Comparison of ENCODE assay signal across 24 cellular contexts in genomic region chr2:159298967-159299366, GRCh38. TPM values are rescaled to one million over a fixed set of nuclear protein-coding genes. Genes with fewer than 3 reads are reported as not detected.
A peak's percentile ranks its signal among the peaks of the same experiment; 100 is the strongest.
DNase-seq lines count a peak whose midpoint lies in the region; ATAC-seq, FAIRE-seq and TF ChIP-seq lines count a peak whose summit lies in the region.
"Had no signal": no experiment of that assay in that cellular context is flagged by ENCODE, and none has a peak within 500 bp of the region (broad histone marks: within the 10 kb centered on the region; RNA-seq: fewer than 3 reads in every experiment).

No MANE protein-coding gene starts in this region.

- H3K4me3 Mint-ChIP-seq in activated T-cell treated with anti-CD3 and anti-CD28 coated beads, Interleukin-2, amount 50 U/mL, for 72 hours, result no peak overlapping the region
- no peak overlapping the region for H3K4me3 Mint-ChIP-seq in activated T-cell treated with anti-CD3 and anti-CD28 coated beads, Interleukin-2, amount 50 U/mL, for 4 hours
- H3K4me3 Mint-ChIP-seq: CD14-positive monocyte; CD4-positive, alpha-beta T cell; CD8-positive, alpha-beta memory T cell; GM23338; H9 had no signal

- H3K4me1 ChIP-seq in adipocyte (ENCODE audit: control insufficient read depth, insufficient read depth, low read length), result no peaks in the 10 kb centered on the region
- H3K4me1 ChIP-seq: BE2C; BLaER1 treated with 17β-estradiol and CSF1 and Interleukin-3, amounts not matched to agents 10 nM and 100 nM had no signal

- H3K27me3 Mint-ChIP-seq in activated T-cell treated with anti-CD3 and anti-CD28 coated beads, Interleukin-2, amount 50 U/mL, for 72 hours (ENCODE audit: low read depth), result no peaks in the 10 kb centered on the region
- H3K27me3 Mint-ChIP-seq in activated T-cell treated with anti-CD3 and anti-CD28 coated beads, Interleukin-2, amount 50 U/mL, for 4 hours (ENCODE audit: low read depth), result peaks cover 3% of the 10 kb centered on the region

- peaks cover 0 to under 1% of the 10 kb centered on the region in 2 donors for H3K36me3 Mint-ChIP-seq in activated T-cell treated with anti-CD3 and anti-CD28 coated beads, Interleukin-2, amount 50 U/mL, for 72 hours (ENCODE audit: insufficient read depth in 2 of 2)
- H3K36me3 Mint-ChIP-seq in activated T-cell treated with anti-CD3 and anti-CD28 coated beads, Interleukin-2, amount 50 U/mL, for 4 hours (ENCODE audit: insufficient read depth), result no peaks in the 10 kb centered on the region
- H3K36me3 Mint-ChIP-seq: CD14-positive monocyte had no signal

- H3K4me1 Mint-ChIP-seq in activated T-cell treated with anti-CD3 and anti-CD28 coated beads, Interleukin-2, amount 50 U/mL, for 72 hours (ENCODE audit: low read depth), result no peaks in the 10 kb centered on the region
- no peaks in the 10 kb centered on the region for H3K4me1 Mint-ChIP-seq in activated T-cell treated with anti-CD3 and anti-CD28 coated beads, Interleukin-2, amount 50 U/mL, for 4 hours (ENCODE audit: low read depth)
- H3K4me1 Mint-ChIP-seq: CD14-positive monocyte; CD8-positive, alpha-beta memory T cell had no signal

- no peak for FAIRE-seq in HTR-8/SVneo (lab: Jason Lieb, UNC)
- FAIRE-seq: A204.1, D721Med, GM12891, GM18507 had no signal

- H3K9ac ChIP-seq in adipocyte (ENCODE audit: low read length), result no peak overlapping the region
- H3K9ac ChIP-seq: BLaER1 treated with 17β-estradiol and CSF1 and Interleukin-3, amounts not matched to agents 10 nM and 100 nM had no signal

- H3K9me3 Mint-ChIP-seq in activated T-cell treated with anti-CD3 and anti-CD28 coated beads, Interleukin-2, amount 50 U/mL, for 72 hours, result peaks cover 0 to under 1% of the 10 kb centered on the region in 2 donors
- H3K9me3 Mint-ChIP-seq in activated T-cell treated with anti-CD3 and anti-CD28 coated beads, Interleukin-2, amount 50 U/mL, for 4 hours, result peaks cover 1% of the 10 kb centered on the region
- H3K9me3 Mint-ChIP-seq: GM23338 had no signal

- no peaks in the 10 kb centered on the region for H3K36me3 ChIP-seq in adipocyte (ENCODE audit: control insufficient read depth, insufficient read depth, low read length, severe bottlenecking)
- H3K36me3 ChIP-seq: BE2C; BLaER1 treated with 17β-estradiol and CSF1 and Interleukin-3, amounts not matched to agents 10 nM and 100 nM had no signal

- TF ChIP-seq CTCF in fibroblast of mammary gland (conservative IDR thresholded peaks at IDR 0.05; ENCODE audit: control insufficient read depth, insufficient read depth, low read depth, low read length), result no peak

- H3K9me3 ChIP-seq in adipocyte (ENCODE audit: control insufficient read depth, low read length), result no peaks in the 10 kb centered on the region
- H3K9me3 ChIP-seq: BE2C had no signal

- peak overlapping the region; percentile 22 for H3K27ac Mint-ChIP-seq in activated T-cell treated with anti-CD3 and anti-CD28 coated beads, Interleukin-2, amount 50 U/mL, for 72 hours
- H3K27ac Mint-ChIP-seq: CD14-positive monocyte; CD4-positive, alpha-beta T cell; CD8-positive, alpha-beta memory T cell had no signal

- no peak for ATAC-seq in activated T-cell treated with anti-CD3 and anti-CD28 coated beads, Interleukin-2, amount 50 U/mL, for 72 hours (replicated peaks in 1 of 2)
- no peak for ATAC-seq in activated T-cell treated with anti-CD3 and anti-CD28 coated beads, Interleukin-2, amount 50 U/mL, for 4 hours
- no peak for ATAC-seq in HG02970 (IDR thresholded peaks at IDR 0.05; ENCODE audit: low FRiP score, unreplicated experiment)
- ATAC-seq: GM23338, HCT116 had no signal

- DNase-seq in activated T-cell treated with anti-CD3 and anti-CD28 coated beads, Interleukin-2, amount 50 U/mL, for 72 hours, result no peak
- DNase-seq in activated T-cell treated with anti-CD3 and anti-CD28 coated beads, Interleukin-2, amount 50 U/mL, for 4 hours, result no peak
- DNase-seq in adipocyte (ENCODE audit: low read depth) (peak; percentile 66), fibroblast of mammary gland (ENCODE audit: low read depth) (peak; percentile 18), iris pigment epithelial cell (ENCODE audit: low read depth) (peak; percentile 11), HTR-8/SVneo (ENCODE audit: insufficient read length, low spot score) (no peak), kidney tubule cell (ENCODE audit: low spot score) (no peak)
- DNase-seq: AML-193; BE2C; CD4-positive, alpha-beta T cell; CD8-positive, alpha-beta memory T cell; DMS 273 treated with DMSO at 0.1 percent for 48 hours; DMS79 treated with DMSO at 0.1 percent for 48 hours; GF-D8; H9 had no signal

- H3K4me3 ChIP-seq in adipocyte (ENCODE audit: low read length), result no peak overlapping the region
- no peak overlapping the region for H3K4me3 ChIP-seq in fibroblast of mammary gland (ENCODE audit: control insufficient read depth, low read depth, low read length)
- H3K4me3 ChIP-seq: BLaER1 treated with 17β-estradiol and CSF1 and Interleukin-3, amounts not matched to agents 10 nM and 100 nM; GM23338 had no signal

- H3K27me3 ChIP-seq in adipocyte (replicated peaks; ENCODE audit: control insufficient read depth, insufficient read depth, low read length), result no peaks in the 10 kb centered on the region
- H3K27me3 ChIP-seq: BE2C; BLaER1 treated with 17β-estradiol and CSF1 and Interleukin-3, amounts not matched to agents 10 nM and 100 nM had no signal

RNA-seq across cellular contexts. Expression of gene WDSUB1, which starts 12.5 kb away (rescaled TPM):
- 1 to 10 TPM; 6.0 to 7.3 TPM for total RNA-seq in activated T-cell treated with anti-CD3 and anti-CD28 coated beads, Interleukin-2, amount 50 U/mL, for 72 hours
- total RNA-seq in activated T-cell treated with anti-CD3 and anti-CD28 coated beads, Interleukin-2, amount 50 U/mL, for 4 hours, result 1 to 10 TPM; 2.3 to 3.6 (median 2.4) TPM

Comparison
In these comparisons a context has a peak if more than half of its experiments do, and no peak if none do; other contexts are left out.
1. DNase-seq: peak in adipocyte (single experiment), fibroblast of mammary gland (single experiment) and iris pigment epithelial cell (single experiment); none in activated T-cell treated with anti-CD3 and anti-CD28 coated beads, Interleukin-2, amount 50 U/mL, for 72 hours (0 of 2), activated T-cell treated with anti-CD3 and anti-CD28 coated beads, Interleukin-2, amount 50 U/mL, for 4 hours (single experiment), HTR-8/SVneo (single experiment) and kidney tubule cell (single experiment).